Comparison of ENCODE assay signal across 29 cellular contexts in the genomic region with DNA sequence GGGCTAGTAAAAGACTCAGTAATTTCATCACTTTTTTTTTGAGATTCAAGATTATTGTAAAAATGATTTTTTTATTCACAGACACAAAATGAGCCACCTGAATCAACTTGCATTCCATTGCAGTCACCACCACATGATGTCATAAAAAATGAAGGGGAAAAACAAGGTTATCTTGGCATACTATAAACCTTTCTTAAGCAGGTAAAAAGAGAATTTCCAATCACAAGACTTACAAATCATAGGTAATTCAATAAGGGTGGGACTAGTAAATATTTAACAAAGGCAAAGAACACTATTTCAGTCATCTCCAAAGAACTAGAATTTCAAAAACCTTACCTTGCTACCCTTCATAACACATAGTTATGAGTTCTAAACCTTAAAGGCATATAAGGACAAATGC. TPM values are rescaled to one million over a fixed set of nuclear protein-coding genes. Genes with fewer than 3 reads are reported as not detected.
"Had no signal": no experiment of that assay in that cellular context is flagged by ENCODE, and none has a peak within 500 bp of the region (broad histone marks: within the 10 kb centered on the region; RNA-seq: fewer than 3 reads in every experiment).

No MANE protein-coding gene starts in this region.

- ATAC-seq: activated CD8-positive, alpha-beta T cell treated with anti-CD3 and anti-CD28 coated beads for 36 hours; activated naive CD8-positive, alpha-beta T cell treated with anti-CD3 and anti-CD28 coated beads, Interleukin-2, amount 50 U/mL, for 24 hours had no signal

- DNase-seq: activated B cell treated with CpG ODN at 0.5 μM for 24 hours; activated CD4-positive, alpha-beta memory T cell treated with anti-CD3 and anti-CD28 coated beads for 36 hours; activated CD4-positive, alpha-beta T cell treated with anti-CD3 and anti-CD28 coated beads for 4 hours; activated CD4-positive, alpha-beta T cell treated with anti-CD3 and anti-CD28 coated beads, Interleukin-2, amount 10 ng/mL, durations not matched to agents 24 days and 14 days; activated CD4-positive, alpha-beta T cell treated with anti-CD3 and anti-CD28 coated beads, Interleukin-2, amount 50 U/mL, for 1 hour; activated CD4-positive, alpha-beta T cell treated with anti-CD3 and anti-CD28 coated beads, Interleukin-2, amount 50 U/mL, for 4 hours; activated CD4-positive, CD25-positive, alpha-beta regulatory T cell treated with anti-CD3 and anti-CD28 coated beads, Interleukin-2, amount 50 U/mL, for 72 hours; activated CD8-positive, alpha-beta memory T cell treated with anti-CD3 and anti-CD28 coated beads, Interleukin-2, amount 50 U/mL, for 4 hours; activated CD8-positive, alpha-beta T cell treated with anti-CD3 and anti-CD28 coated beads for 36 hours; activated effector memory CD4-positive, alpha-beta T cell treated with Interleukin-2 at 50 U/mL for 16 hours; activated gamma-delta T cell; activated naive CD4-positive, alpha-beta T cell treated with anti-CD3 and anti-CD28 coated beads, Interleukin-2, amount 10 ng/mL, durations not matched to agents 7 days and 5 days; activated naive CD4-positive, alpha-beta T cell treated with Interleukin-2 at 50 U/mL for 16 hours; activated naive CD8-positive, alpha-beta T cell treated with anti-CD3 and anti-CD28 coated beads, Interleukin-2, amount 10 ng/mL, durations not matched to agents 7 days and 5 days; activated naive CD8-positive, alpha-beta T cell treated with anti-CD3 and anti-CD28 coated beads, Interleukin-2, amount 50 U/mL, for 24 hours; activated T-cell treated with anti-CD3 and anti-CD28 coated beads, Interleukin-2, amount 50 U/mL, for 24 hours; activated T-cell treated with anti-CD3 and anti-CD28 coated beads, Interleukin-2, amount 50 U/mL, for 48 hours; amygdala; anterior cingulate cortex; caudate nucleus; SW 1271; T-helper 1 cell; T-helper 2 cell; T-helper 9 cell had no signal

- H3K36me3 ChIP-seq: ascending aorta, cardiac muscle cell had no signal

- H3K4me1 ChIP-seq: ascending aorta had no signal

- H3K4me3 ChIP-seq: ascending aorta, cardiac muscle cell had no signal

- FAIRE-seq: bronchial epithelial cell, TTC549 had no signal

- H3K27me3 ChIP-seq: ascending aorta, cardiac muscle cell had no signal

- H3K27ac ChIP-seq: ascending aorta, cardiac muscle cell, VCaP had no signal

- H3K9me3 ChIP-seq: ascending aorta had no signal

RNA-seq across cellular contexts. Expression of a gene that starts 30.7 kb away (rescaled TPM):
- total RNA-seq: activated B cell treated with CpG ODN at 0.5 μM for 24 hours; activated CD8-positive, alpha-beta T cell treated with anti-CD3 and anti-CD28 coated beads for 36 hours; activated naive CD8-positive, alpha-beta T cell treated with anti-CD3 and anti-CD28 coated beads, Interleukin-2, amount 10 ng/mL, durations not matched to agents 7 days and 5 days had no signal
- polyA plus RNA-seq: cardiac muscle cell had no signal
